In the genomic region with DNA sequence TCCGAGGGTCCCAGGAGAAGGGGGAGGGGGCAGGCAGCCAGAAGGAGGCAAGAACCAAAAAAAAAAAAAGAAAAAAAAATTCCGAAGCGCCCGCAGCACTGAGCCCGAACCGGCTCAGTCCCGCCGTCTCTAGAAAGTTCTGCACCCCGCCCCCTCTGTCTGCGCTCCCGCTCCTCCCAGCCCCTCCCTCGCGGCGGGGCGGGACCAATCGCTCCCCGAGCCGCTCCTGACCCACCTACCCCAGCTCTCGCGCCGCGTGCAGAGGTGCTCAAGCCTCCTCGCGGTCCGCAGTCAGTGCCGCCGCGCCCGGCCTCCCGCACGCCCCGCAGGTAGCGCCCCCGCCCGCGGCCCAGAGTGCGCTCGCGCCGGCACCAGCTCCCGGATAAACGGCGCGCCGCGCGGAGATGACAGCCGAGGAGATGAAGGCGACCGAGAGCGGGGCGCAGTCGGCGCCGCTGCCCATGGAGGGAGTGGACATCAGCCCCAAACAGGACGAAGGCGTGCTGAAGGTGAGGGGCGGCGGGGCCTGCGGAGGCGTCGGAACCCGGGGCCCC, we compare ENCODE assay signal across 1 cellular context.
TF ChIP-seq lines count a peak whose summit lies in the region.

FKBP4 (plus strand) TSS at position 235 of the 554 bp plus-strand sequence; CDS start at position 405, 170 bp downstream.

TF ChIP-seq in GM12878, 131 proteins besides CTCF, POLR2A, EP300 and RAD21 (continued from another document and continues in another):
- no peak for TF ChIP-seq KAT2A (conservative IDR thresholded peaks at IDR 0.05; ENCODE audit: control insufficient read depth, low read depth, low read length)
- TF ChIP-seq BACH1 (IDR thresholded peaks at IDR 0.05; ENCODE audit: borderline replicate concordance), result peak; percentile 56; the same call in 1 of the 2 replicates
- TF ChIP-seq, protein P1, sequence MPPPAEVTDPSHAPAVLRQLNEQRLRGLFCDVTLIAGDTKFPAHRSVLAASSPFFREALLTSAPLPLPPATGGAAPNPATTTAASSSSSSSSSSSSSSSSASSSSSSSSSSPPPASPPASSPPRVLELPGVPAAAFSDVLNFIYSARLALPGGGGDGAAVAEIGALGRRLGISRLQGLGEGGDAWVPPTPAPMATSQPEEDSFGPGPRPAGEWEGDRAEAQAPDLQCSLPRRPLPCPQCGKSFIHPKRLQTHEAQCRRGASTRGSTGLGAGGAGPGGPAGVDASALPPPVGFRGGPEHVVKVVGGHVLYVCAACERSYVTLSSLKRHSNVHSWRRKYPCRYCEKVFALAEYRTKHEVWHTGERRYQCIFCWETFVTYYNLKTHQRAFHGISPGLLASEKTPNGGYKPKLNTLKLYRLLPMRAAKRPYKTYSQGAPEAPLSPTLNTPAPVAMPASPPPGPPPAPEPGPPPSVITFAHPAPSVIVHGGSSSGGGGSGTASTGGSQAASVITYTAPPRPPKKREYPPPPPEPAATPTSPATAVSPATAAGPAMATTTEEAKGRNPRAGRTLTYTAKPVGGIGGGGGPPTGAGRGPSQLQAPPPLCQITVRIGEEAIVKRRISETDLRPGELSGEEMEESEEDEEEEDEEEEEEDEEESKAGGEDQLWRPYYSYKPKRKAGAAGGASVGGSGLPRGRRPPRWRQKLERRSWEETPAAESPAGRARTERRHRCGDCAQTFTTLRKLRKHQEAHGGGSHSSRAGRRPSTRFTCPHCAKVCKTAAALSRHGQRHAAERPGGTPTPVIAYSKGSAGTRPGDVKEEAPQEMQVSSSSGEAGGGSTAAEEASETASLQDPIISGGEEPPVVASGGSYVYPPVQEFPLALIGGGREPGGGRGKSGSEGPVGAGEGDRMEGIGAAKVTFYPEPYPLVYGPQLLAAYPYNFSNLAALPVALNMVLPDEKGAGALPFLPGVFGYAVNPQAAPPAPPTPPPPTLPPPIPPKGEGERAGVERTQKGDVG (CRISPR knock-in tag; IDR thresholded peaks at IDR 0.05), result no peak
- no peak for TF ChIP-seq ZNF274 (IDR thresholded peaks at IDR 0.05; ENCODE audit: insufficient read depth, insufficient read length)
- TF ChIP-seq, protein P2, sequence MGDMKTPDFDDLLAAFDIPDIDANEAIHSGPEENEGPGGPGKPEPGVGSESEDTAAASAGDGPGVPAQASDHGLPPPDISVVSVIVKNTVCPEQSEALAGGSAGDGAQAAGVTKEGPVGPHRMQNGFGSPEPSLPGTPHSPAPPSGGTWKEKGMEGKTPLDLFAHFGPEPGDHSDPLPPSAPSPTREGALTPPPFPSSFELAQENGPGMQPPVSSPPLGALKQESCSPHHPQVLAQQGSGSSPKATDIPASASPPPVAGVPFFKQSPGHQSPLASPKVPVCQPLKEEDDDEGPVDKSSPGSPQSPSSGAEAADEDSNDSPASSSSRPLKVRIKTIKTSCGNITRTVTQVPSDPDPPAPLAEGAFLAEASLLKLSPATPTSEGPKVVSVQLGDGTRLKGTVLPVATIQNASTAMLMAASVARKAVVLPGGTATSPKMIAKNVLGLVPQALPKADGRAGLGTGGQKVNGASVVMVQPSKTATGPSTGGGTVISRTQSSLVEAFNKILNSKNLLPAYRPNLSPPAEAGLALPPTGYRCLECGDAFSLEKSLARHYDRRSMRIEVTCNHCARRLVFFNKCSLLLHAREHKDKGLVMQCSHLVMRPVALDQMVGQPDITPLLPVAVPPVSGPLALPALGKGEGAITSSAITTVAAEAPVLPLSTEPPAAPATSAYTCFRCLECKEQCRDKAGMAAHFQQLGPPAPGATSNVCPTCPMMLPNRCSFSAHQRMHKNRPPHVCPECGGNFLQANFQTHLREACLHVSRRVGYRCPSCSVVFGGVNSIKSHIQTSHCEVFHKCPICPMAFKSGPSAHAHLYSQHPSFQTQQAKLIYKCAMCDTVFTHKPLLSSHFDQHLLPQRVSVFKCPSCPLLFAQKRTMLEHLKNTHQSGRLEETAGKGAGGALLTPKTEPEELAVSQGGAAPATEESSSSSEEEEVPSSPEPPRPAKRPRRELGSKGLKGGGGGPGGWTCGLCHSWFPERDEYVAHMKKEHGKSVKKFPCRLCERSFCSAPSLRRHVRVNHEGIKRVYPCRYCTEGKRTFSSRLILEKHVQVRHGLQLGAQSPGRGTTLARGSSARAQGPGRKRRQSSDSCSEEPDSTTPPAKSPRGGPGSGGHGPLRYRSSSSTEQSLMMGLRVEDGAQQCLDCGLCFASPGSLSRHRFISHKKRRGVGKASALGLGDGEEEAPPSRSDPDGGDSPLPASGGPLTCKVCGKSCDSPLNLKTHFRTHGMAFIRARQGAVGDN (IDR thresholded peaks at IDR 0.05), result peak; percentile 70; the same call in 1 of the 2 replicates
- TF ChIP-seq NFXL1 (IDR thresholded peaks at IDR 0.05; ENCODE audit: borderline replicate concordance), result no peak
- TF ChIP-seq PAX8 (IDR thresholded peaks at IDR 0.05), result no peak
- TF ChIP-seq, protein P3, sequence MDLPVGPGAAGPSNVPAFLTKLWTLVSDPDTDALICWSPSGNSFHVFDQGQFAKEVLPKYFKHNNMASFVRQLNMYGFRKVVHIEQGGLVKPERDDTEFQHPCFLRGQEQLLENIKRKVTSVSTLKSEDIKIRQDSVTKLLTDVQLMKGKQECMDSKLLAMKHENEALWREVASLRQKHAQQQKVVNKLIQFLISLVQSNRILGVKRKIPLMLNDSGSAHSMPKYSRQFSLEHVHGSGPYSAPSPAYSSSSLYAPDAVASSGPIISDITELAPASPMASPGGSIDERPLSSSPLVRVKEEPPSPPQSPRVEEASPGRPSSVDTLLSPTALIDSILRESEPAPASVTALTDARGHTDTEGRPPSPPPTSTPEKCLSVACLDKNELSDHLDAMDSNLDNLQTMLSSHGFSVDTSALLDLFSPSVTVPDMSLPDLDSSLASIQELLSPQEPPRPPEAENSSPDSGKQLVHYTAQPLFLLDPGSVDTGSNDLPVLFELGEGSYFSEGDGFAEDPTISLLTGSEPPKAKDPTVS (IDR thresholded peaks at IDR 0.05; ENCODE audit: low read depth, low read length), result peak; percentile 97
- peak; percentile 90 for TF ChIP-seq LARP7 (IDR thresholded peaks at IDR 0.05)
- TF ChIP-seq ZSCAN29 (IDR thresholded peaks at IDR 0.05), result no peak
- TF ChIP-seq RELA (IDR thresholded peaks at IDR 0.05; ENCODE audit: borderline replicate concordance, partially characterized antibody), result no peak
- TF ChIP-seq NFIC (IDR thresholded peaks at IDR 0.05; ENCODE audit: low read depth, low read length), result no peak
- TF ChIP-seq, protein P4, sequence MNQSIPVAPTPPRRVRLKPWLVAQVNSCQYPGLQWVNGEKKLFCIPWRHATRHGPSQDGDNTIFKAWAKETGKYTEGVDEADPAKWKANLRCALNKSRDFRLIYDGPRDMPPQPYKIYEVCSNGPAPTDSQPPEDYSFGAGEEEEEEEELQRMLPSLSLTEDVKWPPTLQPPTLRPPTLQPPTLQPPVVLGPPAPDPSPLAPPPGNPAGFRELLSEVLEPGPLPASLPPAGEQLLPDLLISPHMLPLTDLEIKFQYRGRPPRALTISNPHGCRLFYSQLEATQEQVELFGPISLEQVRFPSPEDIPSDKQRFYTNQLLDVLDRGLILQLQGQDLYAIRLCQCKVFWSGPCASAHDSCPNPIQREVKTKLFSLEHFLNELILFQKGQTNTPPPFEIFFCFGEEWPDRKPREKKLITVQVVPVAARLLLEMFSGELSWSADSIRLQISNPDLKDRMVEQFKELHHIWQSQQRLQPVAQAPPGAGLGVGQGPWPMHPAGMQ (IDR thresholded peaks at IDR 0.05; ENCODE audit: borderline replicate concordance), result no peak
- TF ChIP-seq SP1 (IDR thresholded peaks at IDR 0.05; ENCODE audit: low read depth, low read length), result peak; percentile 18
- no peak for TF ChIP-seq IRF4 (IDR thresholded peaks at IDR 0.05; ENCODE audit: low read depth, low read length)
- TF ChIP-seq STAT1 (conservative IDR thresholded peaks at IDR 0.05), result no peak
- TF ChIP-seq ZNF207 (IDR thresholded peaks at IDR 0.05; ENCODE audit: borderline replicate concordance), result no peak
- no peak for TF ChIP-seq MEF2B (IDR thresholded peaks at IDR 0.05; ENCODE audit: partially characterized antibody, poor library complexity, severe bottlenecking)
- peak; percentile 75 for TF ChIP-seq NKRF (conservative IDR thresholded peaks at IDR 0.05)
- no peak for TF ChIP-seq SREBF1 (IDR thresholded peaks at IDR 0.05; ENCODE audit: low read length)
- TF ChIP-seq, protein P5, sequence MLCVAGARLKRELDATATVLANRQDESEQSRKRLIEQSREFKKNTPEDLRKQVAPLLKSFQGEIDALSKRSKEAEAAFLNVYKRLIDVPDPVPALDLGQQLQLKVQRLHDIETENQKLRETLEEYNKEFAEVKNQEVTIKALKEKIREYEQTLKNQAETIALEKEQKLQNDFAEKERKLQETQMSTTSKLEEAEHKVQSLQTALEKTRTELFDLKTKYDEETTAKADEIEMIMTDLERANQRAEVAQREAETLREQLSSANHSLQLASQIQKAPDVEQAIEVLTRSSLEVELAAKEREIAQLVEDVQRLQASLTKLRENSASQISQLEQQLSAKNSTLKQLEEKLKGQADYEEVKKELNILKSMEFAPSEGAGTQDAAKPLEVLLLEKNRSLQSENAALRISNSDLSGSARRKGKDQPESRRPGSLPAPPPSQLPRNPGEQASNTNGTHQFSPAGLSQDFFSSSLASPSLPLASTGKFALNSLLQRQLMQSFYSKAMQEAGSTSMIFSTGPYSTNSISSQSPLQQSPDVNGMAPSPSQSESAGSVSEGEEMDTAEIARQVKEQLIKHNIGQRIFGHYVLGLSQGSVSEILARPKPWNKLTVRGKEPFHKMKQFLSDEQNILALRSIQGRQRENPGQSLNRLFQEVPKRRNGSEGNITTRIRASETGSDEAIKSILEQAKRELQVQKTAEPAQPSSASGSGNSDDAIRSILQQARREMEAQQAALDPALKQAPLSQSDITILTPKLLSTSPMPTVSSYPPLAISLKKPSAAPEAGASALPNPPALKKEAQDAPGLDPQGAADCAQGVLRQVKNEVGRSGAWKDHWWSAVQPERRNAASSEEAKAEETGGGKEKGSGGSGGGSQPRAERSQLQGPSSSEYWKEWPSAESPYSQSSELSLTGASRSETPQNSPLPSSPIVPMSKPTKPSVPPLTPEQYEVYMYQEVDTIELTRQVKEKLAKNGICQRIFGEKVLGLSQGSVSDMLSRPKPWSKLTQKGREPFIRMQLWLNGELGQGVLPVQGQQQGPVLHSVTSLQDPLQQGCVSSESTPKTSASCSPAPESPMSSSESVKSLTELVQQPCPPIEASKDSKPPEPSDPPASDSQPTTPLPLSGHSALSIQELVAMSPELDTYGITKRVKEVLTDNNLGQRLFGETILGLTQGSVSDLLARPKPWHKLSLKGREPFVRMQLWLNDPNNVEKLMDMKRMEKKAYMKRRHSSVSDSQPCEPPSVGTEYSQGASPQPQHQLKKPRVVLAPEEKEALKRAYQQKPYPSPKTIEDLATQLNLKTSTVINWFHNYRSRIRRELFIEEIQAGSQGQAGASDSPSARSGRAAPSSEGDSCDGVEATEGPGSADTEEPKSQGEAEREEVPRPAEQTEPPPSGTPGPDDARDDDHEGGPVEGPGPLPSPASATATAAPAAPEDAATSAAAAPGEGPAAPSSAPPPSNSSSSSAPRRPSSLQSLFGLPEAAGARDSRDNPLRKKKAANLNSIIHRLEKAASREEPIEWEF (IDR thresholded peaks at IDR 0.05; ENCODE audit: insufficient replicate concordance, low read depth, low read length), result no peak
- TF ChIP-seq KDM1A (IDR thresholded peaks at IDR 0.05; ENCODE audit: borderline replicate concordance), result no peak
- peak; percentile 27; the same call in 1 of the 2 replicates for TF ChIP-seq DPF2 (IDR thresholded peaks at IDR 0.05)
- TF ChIP-seq ZNF622 (IDR thresholded peaks at IDR 0.05), result no peak
- no peak for TF ChIP-seq MYB (IDR thresholded peaks at IDR 0.05; ENCODE audit: borderline replicate concordance, low read depth, low read length)
- TF ChIP-seq HDAC6 (IDR thresholded peaks at IDR 0.05; ENCODE audit: unreplicated experiment), result no peak
- TF ChIP-seq ATF7 (IDR thresholded peaks at IDR 0.05; ENCODE audit: low read depth), result no peak
- no peak; the same call in 1 of the 2 replicates for TF ChIP-seq POLR2AphosphoS2 (IDR thresholded peaks at IDR 0.05; ENCODE audit: low read depth, low read length)
- 0 out of 2 replicates have a peak, but pooled peaks have one; percentile 1 for TF ChIP-seq HCFC1 (IDR thresholded peaks at IDR 0.05; ENCODE audit: low read length)
- TF ChIP-seq STAT3 (IDR thresholded peaks at IDR 0.05; ENCODE audit: low read depth, low read length), result no peak
- no peak for TF ChIP-seq PML (IDR thresholded peaks at IDR 0.05; ENCODE audit: low read length)
- TF ChIP-seq SREBF2 (IDR thresholded peaks at IDR 0.05; ENCODE audit: low read length), result no peak
- TF ChIP-seq NRF1 (conservative IDR thresholded peaks at IDR 0.05; ENCODE audit: low read depth, low read length), result 0 out of 2 replicates have a peak, but pooled peaks have one; percentile 13
- TF ChIP-seq IRF3 (IDR thresholded peaks at IDR 0.05), result no peak
- TF ChIP-seq RB1 (IDR thresholded peaks at IDR 0.05; ENCODE audit: borderline replicate concordance), result peak; percentile 70; the same call in 1 of the 2 replicates
- no peak for TF ChIP-seq CREB1 (IDR thresholded peaks at IDR 0.05; ENCODE audit: low read depth)
- TF ChIP-seq CHD2 (IDR thresholded peaks at IDR 0.05; ENCODE audit: borderline replicate concordance, low read depth, low read length), result peak; percentile 54
- peak; percentile 81; the same call in 1 of the 2 replicates for TF ChIP-seq MAX (IDR thresholded peaks at IDR 0.05; ENCODE audit: low read depth, low read length)
- no peak for TF ChIP-seq GABPA (IDR thresholded peaks at IDR 0.05; ENCODE audit: low read depth)
- TF ChIP-seq POU2F2 (IDR thresholded peaks at IDR 0.05; ENCODE audit: borderline replicate concordance, low read depth, low read length), result 0 out of 3 replicates have a peak, but pooled peaks have one; percentile 27
